Comparison of ENCODE assay signal across 20 cellular contexts in the genomic region with DNA sequence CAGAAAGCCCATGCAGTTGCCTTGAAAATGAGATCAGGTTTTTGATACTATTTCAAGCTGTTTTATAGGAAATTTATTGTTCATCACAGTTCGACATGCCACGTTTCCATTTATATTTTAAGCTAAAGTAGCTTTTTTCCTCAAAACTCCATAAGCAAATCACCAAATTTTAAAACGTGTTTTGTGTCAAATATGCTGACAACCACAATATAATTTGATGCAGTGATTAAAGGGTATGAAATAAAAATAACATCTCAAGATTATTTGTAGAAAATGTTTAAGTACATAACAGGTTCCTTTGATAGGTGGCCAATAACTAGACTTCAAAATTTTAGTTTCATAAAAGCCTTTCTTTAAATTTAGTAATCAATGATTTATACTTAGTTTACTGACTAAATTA.
"Had no signal": no experiment of that assay in that cellular context is flagged by ENCODE, and none has a peak within 500 bp of the region (broad histone marks: within the 10 kb centered on the region; RNA-seq: fewer than 3 reads in every experiment).

No MANE protein-coding gene starts in this region.

- H3K9me3 Mint-ChIP-seq: activated B cell treated with CpG ODN at 0.5 μM for 24 hours; activated CD4-positive, alpha-beta T cell treated with anti-CD3 and anti-CD28 coated beads, Interleukin-2, amount 10 ng/mL, durations not matched to agents 24 days and 14 days; activated T-cell treated with anti-CD3 and anti-CD28 coated beads, Interleukin-2, amount 50 U/mL, for 4 hours had no signal

- H3K27ac ChIP-seq: brain microvascular endothelial cell, cardiac muscle cell, SJSA1 had no signal

- ATAC-seq: activated CD8-positive, alpha-beta memory T cell treated with anti-CD3 and anti-CD28 coated beads, Interleukin-2, amount 10 ng/mL, durations not matched to agents 7 days and 5 days; activated T-cell treated with anti-CD3 and anti-CD28 coated beads, Interleukin-2, amount 50 U/mL, for 4 hours; T-helper 17 cell had no signal

- H3K36me3 Mint-ChIP-seq: activated CD8-positive, alpha-beta memory T cell treated with anti-CD3 and anti-CD28 coated beads, Interleukin-2, amount 10 ng/mL, durations not matched to agents 7 days and 5 days; activated naive CD8-positive, alpha-beta T cell had no signal

- H3K9me3 ChIP-seq: SJSA1 had no signal

- H3K4me1 Mint-ChIP-seq: activated CD4-positive, alpha-beta T cell treated with anti-CD3 and anti-CD28 coated beads, Interleukin-2, amount 10 ng/mL, durations not matched to agents 24 days and 14 days; activated CD8-positive, alpha-beta memory T cell treated with anti-CD3 and anti-CD28 coated beads, Interleukin-2, amount 10 ng/mL, durations not matched to agents 7 days and 5 days; T-helper 17 cell had no signal

- H3K4me3 ChIP-seq: cardiac muscle cell, SJSA1 had no signal

- H3K27me3 ChIP-seq: brain microvascular endothelial cell, cardiac muscle cell, SJSA1 had no signal

- H3K36me3 ChIP-seq: brain microvascular endothelial cell, cardiac muscle cell, SJSA1 had no signal

- DNase-seq: activated B cell treated with CpG ODN at 0.5 μM for 24 hours; activated CD4-positive, alpha-beta T cell treated with anti-CD3 and anti-CD28 coated beads for 1 hour; activated CD4-positive, alpha-beta T cell treated with anti-CD3 and anti-CD28 coated beads, Interleukin-2, amount 50 U/mL, for 48 hours; activated CD8-positive, alpha-beta memory T cell treated with anti-CD3 and anti-CD28 coated beads, Interleukin-2, amount 10 ng/mL, durations not matched to agents 7 days and 5 days; activated effector memory CD4-positive, alpha-beta T cell treated with anti-CD3 and anti-CD28 coated beads, Interleukin-2, amount 50 U/mL, for 16 hours; activated naive CD4-positive, alpha-beta T cell treated with Interleukin-2 at 50 U/mL for 16 hours; activated T-cell treated with anti-CD3 and anti-CD28 coated beads, Interleukin-2, amount 50 U/mL, for 4 hours; amygdala; NCI-H1105; NCI-H1436; NCI-H345; NCI-H510A; NCI-H526 treated with DMSO at 0.1 percent for 48 hours; T-helper 17 cell; T-helper 9 cell had no signal

- H3K4me3 Mint-ChIP-seq: activated B cell treated with CpG ODN at 0.5 μM for 24 hours; activated CD4-positive, alpha-beta T cell treated with anti-CD3 and anti-CD28 coated beads, Interleukin-2, amount 10 ng/mL, durations not matched to agents 24 days and 14 days; activated CD8-positive, alpha-beta memory T cell treated with anti-CD3 and anti-CD28 coated beads, Interleukin-2, amount 10 ng/mL, durations not matched to agents 7 days and 5 days; activated naive CD8-positive, alpha-beta T cell; activated T-cell treated with anti-CD3 and anti-CD28 coated beads, Interleukin-2, amount 50 U/mL, for 4 hours; T-helper 17 cell had no signal

- H3K4me1 ChIP-seq: SJSA1 had no signal

- H3K27ac Mint-ChIP-seq: activated B cell treated with CpG ODN at 0.5 μM for 24 hours; activated CD4-positive, alpha-beta T cell treated with anti-CD3 and anti-CD28 coated beads, Interleukin-2, amount 10 ng/mL, durations not matched to agents 24 days and 14 days; activated CD8-positive, alpha-beta memory T cell treated with anti-CD3 and anti-CD28 coated beads, Interleukin-2, amount 10 ng/mL, durations not matched to agents 7 days and 5 days; activated naive CD8-positive, alpha-beta T cell; T-helper 17 cell had no signal

- H3K27me3 Mint-ChIP-seq: activated B cell treated with CpG ODN at 0.5 μM for 24 hours; activated CD4-positive, alpha-beta T cell treated with anti-CD3 and anti-CD28 coated beads, Interleukin-2, amount 10 ng/mL, durations not matched to agents 24 days and 14 days; activated CD8-positive, alpha-beta memory T cell treated with anti-CD3 and anti-CD28 coated beads, Interleukin-2, amount 10 ng/mL, durations not matched to agents 7 days and 5 days; activated naive CD8-positive, alpha-beta T cell; T-helper 17 cell had no signal
